8 cellular contexts compared by ENCODE assay signal in genomic region chr7:90262438-90262837, GRCh38. TPM values are rescaled to one million over a fixed set of nuclear protein-coding genes. Genes with fewer than 3 reads are reported as not detected.
A peak's percentile ranks its signal among the peaks of the same experiment; 100 is the strongest.
DNase-seq lines count a peak whose midpoint lies in the region; ATAC-seq and TF ChIP-seq lines count a peak whose summit lies in the region.

No MANE protein-coding gene starts in this region.

- ATAC-seq in DND-41 (ENCODE audit: insufficient read depth, low read depth) (peak; percentile 58; the same call in 1 of the 3 replicates), GM21367 (IDR thresholded peaks at IDR 0.05; ENCODE audit: unreplicated experiment) (peak; percentile 89), SK-N-SH treated with all-trans-retinoic acid at 6 μM for 48 hours (peak; percentile 94), heart right ventricle (peak in 1 of 8 donors; percentile 52)

- no peak overlapping the region for H3K9ac ChIP-seq in DND-41 (ENCODE audit: low read depth, low read length)

- TF ChIP-seq EP300 in Ishikawa (IDR thresholded peaks at IDR 0.05; ENCODE audit: borderline replicate concordance), result no peak

- no peaks in the 10 kb centered on the region for H3K79me2 ChIP-seq in DND-41 (ENCODE audit: insufficient read depth, low read length)

- H3K4me3 ChIP-seq in DND-41 (ENCODE audit: low read depth in 1 of 2, low read length in 2 of 2), result no peak overlapping the region
- no peak overlapping the region for H3K4me3 ChIP-seq in heart right ventricle
- no peak overlapping the region for H3K4me3 ChIP-seq in uterus

- DNase-seq in DND-41 (no peak), heart right ventricle (no peak), uterus (no peak), amniotic stem cell (lab: John Stamatoyannopoulos, UW) (no peak), substantia nigra (lab: John Stamatoyannopoulos, UW) (no peak)

- no peaks in the 10 kb centered on the region for H3K9me3 ChIP-seq in DND-41 (ENCODE audit: insufficient read depth, low read length, severe bottlenecking)
- H3K9me3 ChIP-seq in heart right ventricle, result no peaks in the 10 kb centered on the region
- no peaks in the 10 kb centered on the region for H3K9me3 ChIP-seq in uterus

- TF ChIP-seq CTCF in DND-41 (IDR thresholded peaks at IDR 0.05; ENCODE audit: borderline replicate concordance, extremely low read depth, low read length, poor library complexity, severe bottlenecking), result peak; percentile 21
- TF ChIP-seq CTCF in heart right ventricle (IDR thresholded peaks at IDR 0.05), result peak in 8 of 9 donors; percentile 6 to 62 (median 50)
- TF ChIP-seq CTCF in uterus (IDR thresholded peaks at IDR 0.05), result peak; percentile 41 to 48 (median 42)

- H3K4me1 ChIP-seq in DND-41 (ENCODE audit: insufficient read depth, low read length), result no peaks in the 10 kb centered on the region
- H3K4me1 ChIP-seq in heart right ventricle, result peaks cover 0 to 20% (median 0%) of the 10 kb centered on the region in 9 donors
- H3K4me1 ChIP-seq in uterus, result no peaks in the 10 kb centered on the region

- intact Hi-C loops in heart right ventricle (cut with DNase I), result loop anchor here in 6 of 10 donors (2.0 to 10.0 kb wide), 4 partner anchors 88 to 108 kb away; partner anchors contain the start of gene STEAP1 (in 4 of the 6)
- intact Hi-C loops in uterus (cut with DNase I; ENCODE audit: low total_unique reads), result loop anchor here (10.0 kb wide), 1 partner anchor 108 kb away; the partner anchor contains the start of gene STEAP1

- no peak overlapping the region for H2AFZ ChIP-seq in DND-41 (ENCODE audit: low read depth, low read length)

- TF ChIP-seq POLR2A in uterus (IDR thresholded peaks at IDR 0.05), result no peak

- H3K27me3 ChIP-seq in DND-41 (ENCODE audit: insufficient read depth, low read length, poor library complexity), result no peaks in the 10 kb centered on the region
- H3K27me3 ChIP-seq in heart right ventricle, result no peaks in the 10 kb centered on the region
- no peaks in the 10 kb centered on the region for H3K27me3 ChIP-seq in uterus

- H4K20me1 ChIP-seq in DND-41 (ENCODE audit: insufficient read depth, low read length), result no peaks in the 10 kb centered on the region

- H3K36me3 ChIP-seq in DND-41 (ENCODE audit: insufficient read depth, low read length) (no peaks in the 10 kb centered on the region), heart right ventricle (no peaks in the 10 kb centered on the region), uterus (no peaks in the 10 kb centered on the region)

- no peak overlapping the region for H3K4me2 ChIP-seq in DND-41 (ENCODE audit: insufficient read depth, low read length)

- no peak overlapping the region for H3K27ac ChIP-seq in DND-41 (ENCODE audit: low read length)
- H3K27ac ChIP-seq in heart right ventricle, result no peak overlapping the region
- H3K27ac ChIP-seq in uterus, result no peak overlapping the region
- H3K27ac ChIP-seq in substantia nigra (ENCODE audit: low read depth, low read length, poor library complexity, severe bottlenecking), result no peak overlapping the region

- peak; percentile 72 for TF ChIP-seq RAD21 in Ishikawa (IDR thresholded peaks at IDR 0.05; ENCODE audit: low read depth)

TF ChIP-seq in Ishikawa, 13 proteins besides CTCF, POLR2A, EP300 and RAD21:
- no peak for TF ChIP-seq EGR1 (IDR thresholded peaks at IDR 0.05)
- no peak for TF ChIP-seq TEAD4 (IDR thresholded peaks at IDR 0.05)
- TF ChIP-seq REST (IDR thresholded peaks at IDR 0.05; ENCODE audit: low read depth), result no peak

TF ChIP-seq in SK-N-SH treated with all-trans-retinoic acid at 6 μM for 48 hours, 23 proteins besides CTCF, POLR2A, EP300 and RAD21:
- TF ChIP-seq ARNTL (CRISPR knock-in tag; IDR thresholded peaks at IDR 0.05; ENCODE audit: borderline replicate concordance, low read depth) (no peak), ESRRG (CRISPR knock-in tag; IDR thresholded peaks at IDR 0.05) (no peak), RARB (CRISPR knock-in tag; IDR thresholded peaks at IDR 0.05) (no peak), ZFP30 (CRISPR knock-in tag; IDR thresholded peaks at IDR 0.05) (no peak)

RNA-seq across cellular contexts. Expression of gene CFAP69, which starts 17.5 kb away (rescaled TPM):
- 1 to 10 TPM; 1.0 to 4.1 (median 2.8) TPM for total RNA-seq in heart right ventricle
- polyA plus RNA-seq in heart right ventricle, result 1 to 10 TPM in 1 of 2 donors, under 1 TPM in 1; 0.68 to 4.2 TPM
- total RNA-seq in uterus, result 10 to 100 TPM in 2 of 4 donors, 1 to 10 TPM in 2; 5.9 to 17.4 (median 10.2) TPM

RNA-seq across cellular contexts. Expression of gene STEAP2, which starts 50.9 kb away (rescaled TPM):
- total RNA-seq in heart right ventricle (10 to 100 TPM in 3 of 10 donors, 1 to 10 TPM in 7; 2.7 to 12.8 (median 7.9) TPM), uterus (10 to 100 TPM; 18.0 to 48.2 (median 31.2) TPM)
- 1 to 10 TPM; 1.4 to 5.0 TPM for polyA plus RNA-seq in heart right ventricle

RNA-seq across cellular contexts. Expression of gene FAM237B, which starts 58.7 kb away (rescaled TPM):
- total RNA-seq in heart right ventricle, result not detected
- polyA plus RNA-seq in heart right ventricle, result not detected
- total RNA-seq in uterus, result not detected
